8 cellular contexts compared by ENCODE assay signal in genomic region chr11:64778473-64779298, GRCh38. TPM values are rescaled to one million over a fixed set of nuclear protein-coding genes. Genes with fewer than 3 reads are reported as not detected.
DNase-seq lines count a peak whose midpoint lies in the region; ATAC-seq and TF ChIP-seq lines count a peak whose summit lies in the region.

SF1 (minus strand) TSS chr11:64778542; CDS start chr11:64778392, 150 bp downstream.

- no peaks in the 10 kb centered on the region for H3K9me3 Mint-ChIP-seq in activated T-cell treated with anti-CD3 and anti-CD28 coated beads, Interleukin-2, amount 50 U/mL, for 4 hours

- H3K4me3 ChIP-seq in Panc1 (ENCODE audit: low read depth in 2 of 2, low read length in 2 of 2) (peak within 1 kb of the TSS; percentile 88 to 92), muscle layer of colon (ENCODE audit: low read depth in 1 of 2, low read length in 2 of 2) (peak within 1 kb of the TSS; percentile 78 to 98)

- peak; percentile 99 for DNase-seq in DMS53 treated with DMSO at 0.1 percent for 48 hours (lab: John Stamatoyannopoulos, UW; ENCODE audit: unreplicated experiment)
- peak; percentile 100 for DNase-seq in KG1 (lab: John Stamatoyannopoulos, UW)
- DNase-seq in Panc1 (ENCODE audit: low read depth, low spot score), result peak; percentile 100
- DNase-seq in activated T-cell treated with anti-CD3 and anti-CD28 coated beads, Interleukin-2, amount 50 U/mL, for 4 hours, result peak; percentile 98
- peak; percentile 94 for DNase-seq in stimulated activated CD8-positive, alpha-beta memory T cell treated with anti-CD3 and anti-CD28 coated beads, Interleukin-7, amount 100 ng/mL, for 24 hours (ENCODE audit: low read depth)

- POLR2A ChIA-PET in Panc1 (lab: Charles Lee), result interaction anchor here (0.5 to 1.6 kb wide), 8 partner anchors 9 to 137 kb away, joined by 3 to 18 read pairs (median 4); no protein-coding TSS in a partner anchor

- peak within 1 kb of the TSS; percentile 59 for H3K9ac ChIP-seq in muscle layer of colon (ENCODE audit: low read length)

- H3K9me3 ChIP-seq in Panc1 (ENCODE audit: control insufficient read depth, insufficient read depth, low read depth, low read length) (no peaks in the 10 kb centered on the region), muscle layer of colon (ENCODE audit: low read length) (no peaks in the 10 kb centered on the region)

- H3K27me3 Mint-ChIP-seq in activated T-cell treated with anti-CD3 and anti-CD28 coated beads, Interleukin-2, amount 50 U/mL, for 4 hours (ENCODE audit: low read depth), result no peaks in the 10 kb centered on the region

- peaks cover 36% of the 10 kb centered on the region for H3K36me3 Mint-ChIP-seq in activated T-cell treated with anti-CD3 and anti-CD28 coated beads, Interleukin-2, amount 50 U/mL, for 4 hours (ENCODE audit: insufficient read depth)

- H3K36me3 ChIP-seq in Panc1 (ENCODE audit: control insufficient read depth, insufficient read depth, low read length), result peaks cover 33% of the 10 kb centered on the region
- H3K36me3 ChIP-seq in muscle layer of colon (ENCODE audit: insufficient read depth, low read length), result peaks cover 36% of the 10 kb centered on the region

- no TSS peak for BruUV-seq in Panc1 (replicated peaks; lab: Mats Ljungman, UMichigan)

- H3K4me1 Mint-ChIP-seq in activated T-cell treated with anti-CD3 and anti-CD28 coated beads, Interleukin-2, amount 50 U/mL, for 4 hours (ENCODE audit: low read depth), result peaks cover 56% of the 10 kb centered on the region

- intact Hi-C loops in Panc1 (cut with micrococcal nuclease; ENCODE audit: unreplicated experiment), result no loop called here

- peaks cover 16% of the 10 kb centered on the region for H3K4me1 ChIP-seq in Panc1 (ENCODE audit: control insufficient read depth, insufficient read depth, low read length)
- H3K4me1 ChIP-seq in muscle layer of colon (ENCODE audit: insufficient read depth, low read length), result peaks cover 26% of the 10 kb centered on the region

- in situ Hi-C loops in Panc1 (cut with HindIII; ENCODE audit: low pct_unique_long_range_greater_than_20kb, low sequenced_read_pairs), result no loop called here

- H3K27ac ChIP-seq in Panc1 (ENCODE audit: low read length), result peak within 1 kb of the TSS; percentile 98
- H3K27ac ChIP-seq in muscle layer of colon (ENCODE audit: low read depth, low read length), result peak within 1 kb of the TSS; percentile 98

- CTCF ChIA-PET in Panc1 (lab: Charles Lee), result interaction anchor here (0.7 to 1.3 kb wide), 3 partner anchors 9 to 92 kb away, joined by 3 to 6 read pairs (median 3); partner anchors contain the start of gene RASGRP2

- H3K27me3 ChIP-seq in Panc1 (ENCODE audit: control insufficient read depth, insufficient read depth, low read length) (no peaks in the 10 kb centered on the region), muscle layer of colon (ENCODE audit: control insufficient read depth in 1 of 2, insufficient read depth in 2 of 2, low read length in 2 of 2) (no peaks in the 10 kb centered on the region)

- H3K4me3 Mint-ChIP-seq in activated T-cell treated with anti-CD3 and anti-CD28 coated beads, Interleukin-2, amount 50 U/mL, for 4 hours, result peak within 1 kb of the TSS; percentile 96

- ATAC-seq in GM21723 (IDR thresholded peaks at IDR 0.05; ENCODE audit: unreplicated experiment) (peak; percentile 84), Panc1 (peak; percentile 95), esophagus mucosa (peak; percentile 94)
- ATAC-seq in activated T-cell treated with anti-CD3 and anti-CD28 coated beads, Interleukin-2, amount 50 U/mL, for 4 hours, result peak; percentile 86 to 89

- no peak for TF ChIP-seq CTCF in Panc1 (IDR thresholded peaks at IDR 0.05)

RNA-seq across cellular contexts. Expression of gene SF1, which starts in this region (rescaled TPM):
- total RNA-seq in Panc1 (2021; ENCODE audit: unreplicated experiment) (360 TPM), esophagus mucosa (129 TPM)
- 296 TPM for polyA plus RNA-seq in Panc1 (2012; ENCODE audit: insufficient read length)
- total RNA-seq in activated T-cell treated with anti-CD3 and anti-CD28 coated beads, Interleukin-2, amount 50 U/mL, for 4 hours, result 100 to 1,000 TPM; 549 to 586 (median 553) TPM

Comparison
In these comparisons a context has a peak if more than half of its experiments do, and no peak if none do; other contexts are left out.
1. Peak in every context shown above with its lines: DNase-seq, ATAC-seq, H3K4me3 ChIP-seq and H3K27ac ChIP-seq.